12 cellular contexts compared by ENCODE assay signal in the genomic region with DNA sequence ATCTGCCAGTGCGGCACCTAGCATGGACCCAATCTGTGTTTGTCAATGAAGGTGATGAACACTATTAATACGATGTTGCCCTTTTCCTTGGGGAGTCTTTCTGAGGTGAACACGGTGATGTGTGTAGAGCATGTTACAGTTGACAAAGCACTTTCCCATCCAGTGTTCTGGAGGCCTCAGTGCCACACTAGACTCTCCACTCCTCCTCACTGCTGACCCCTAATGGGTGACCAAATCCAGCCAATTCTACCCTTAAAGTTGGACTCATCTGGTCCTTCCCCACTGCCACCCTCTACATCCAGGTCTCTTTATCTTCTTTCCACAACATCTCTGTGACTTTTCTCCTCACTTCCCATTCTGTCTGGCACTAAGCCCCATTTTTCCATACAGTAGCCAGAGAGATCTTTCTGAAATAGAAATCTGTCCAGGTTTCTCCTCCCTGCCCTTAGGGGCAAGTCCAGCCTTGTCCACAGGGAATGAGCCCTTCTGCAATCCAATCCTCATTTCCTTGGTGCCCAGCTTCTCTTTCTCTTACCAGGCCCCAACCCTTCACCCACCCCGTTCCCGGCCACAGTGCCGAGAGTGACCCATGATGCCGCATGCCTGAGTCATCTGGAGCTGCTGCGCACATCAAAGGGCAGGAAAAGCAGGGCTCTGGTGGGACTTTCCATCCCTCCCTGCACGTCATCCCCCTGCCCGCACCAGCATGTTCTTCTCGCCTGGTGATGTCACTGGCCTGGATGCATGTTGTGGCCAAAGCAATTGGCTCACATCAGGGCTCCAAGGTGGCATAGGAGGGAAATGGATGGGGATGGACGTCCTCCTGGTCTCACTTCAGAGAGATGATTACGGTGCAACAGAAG.
A peak's percentile ranks its signal among the peaks of the same experiment; 100 is the strongest.
DNase-seq lines count a peak whose midpoint lies in the region; ATAC-seq, FAIRE-seq and TF ChIP-seq lines count a peak whose summit lies in the region.
"Had no signal": no experiment of that assay in that cellular context is flagged by ENCODE, and none has a peak within 500 bp of the region (broad histone marks: within the 10 kb centered on the region; RNA-seq: fewer than 3 reads in every experiment).

No MANE protein-coding gene starts in this region.

- peak; percentile 34 to 56; a peak in 1 of 4 replicates for TF ChIP-seq EP300 in GM12878 (IDR thresholded peaks at IDR 0.05; ENCODE audit: borderline replicate concordance in 1 of 2, control insufficient read depth in 1 of 2, low read depth in 2 of 2, low read length in 2 of 2)

- no peaks in the 10 kb centered on the region for H3K36me3 ChIP-seq in GM12878 (ENCODE audit: control insufficient read depth in 2 of 2, insufficient read depth in 2 of 2, low read length in 1 of 2)
- no peaks in the 10 kb centered on the region for H3K36me3 ChIP-seq in A673 (ENCODE audit: insufficient read depth, low read length, poor library complexity, severe bottlenecking)

- SMC1A ChIA-PET in GM12878 (lab: Charles Lee; ENCODE audit: uncharacterized antibody, unreplicated experiment) = interaction anchor here (1.8 kb wide), 1 partner anchor 13 kb away, joined by 5 read pairs; no protein-coding TSS in a partner anchor

- no peak overlapping the region for H2AFZ ChIP-seq in GM12878 (ENCODE audit: control insufficient read depth, low read depth, low read length)

- no peaks in the 10 kb centered on the region for H3K79me2 ChIP-seq in GM12878 (ENCODE audit: control insufficient read depth, insufficient read depth, low read length)

- H3K4me1 Mint-ChIP-seq in endothelial cell (ENCODE audit: unreplicated experiment) = peaks cover 8% of the 10 kb centered on the region
- H3K4me1 Mint-ChIP-seq: CD8-positive, alpha-beta memory T cell; neural crest cell had no signal

- H3K27me3 ChIP-seq in GM12878 (replicated peaks in 1 of 2; ENCODE audit: control insufficient read depth in 2 of 2, insufficient read depth in 2 of 2, low read length in 1 of 2) (peaks cover 0 to 2% of the 10 kb centered on the region in 2 experiments; a peak in 2 of 4 replicates), A673 (replicated peaks; ENCODE audit: insufficient read depth, low read depth, low read length, poor library complexity) (peaks cover 17% of the 10 kb centered on the region)

- RAD21 ChIA-PET in GM12878 (lab: Charles Lee; ENCODE audit: unreplicated experiment) = interaction anchor here (0.9 kb wide), 1 partner anchor 11 kb away, joined by 3 read pairs; no protein-coding TSS in a partner anchor

- TF ChIP-seq RAD21 in GM12878 (IDR thresholded peaks at IDR 0.05; ENCODE audit: insufficient read depth, low read depth, low read length) = no peak

- H3K4me3 Mint-ChIP-seq in endothelial cell (ENCODE audit: unreplicated experiment) = no peak overlapping the region
- H3K4me3 Mint-ChIP-seq: CD8-positive, alpha-beta memory T cell; neural crest cell had no signal

- H3K4me1 ChIP-seq in GM12878 (ENCODE audit: control insufficient read depth, insufficient read depth, low read length) = no peaks in the 10 kb centered on the region
- no peaks in the 10 kb centered on the region for H3K4me1 ChIP-seq in A673 (ENCODE audit: insufficient read depth, low read length, poor library complexity, severe bottlenecking)

- WGBS in GM12878 (ENCODE audit: insufficient coverage, insufficient replicate concordance, low lambda C conversion rate, missing lambda C conversion rate) = 28% methylated on average over 13 of the region's 13 CpGs

- H3K36me3 Mint-ChIP-seq in endothelial cell (ENCODE audit: low read depth, unreplicated experiment) = no peaks in the 10 kb centered on the region
- H3K36me3 Mint-ChIP-seq: CD8-positive, alpha-beta memory T cell had no signal

- BruUV-seq in GM12878 (replicated peaks; lab: Mats Ljungman, UMichigan) (no TSS peak), A673 (replicated peaks; lab: Mats Ljungman, UMichigan) (no TSS peak)

- POLR2A ChIA-PET in GM12878 (lab: Charles Lee) = no interaction called here
- POLR2A ChIA-PET in A673 (lab: Charles Lee; ENCODE audit: low non-redundant PET) = no interaction called here

- no peak for TF ChIP-seq POLR2A in GM12878 (IDR thresholded peaks at IDR 0.05; ENCODE audit: low read depth, low read length)

- no peak overlapping the region for H3K4me2 ChIP-seq in GM12878 (ENCODE audit: control insufficient read depth, insufficient read depth)

- intact Hi-C loops in GM12878 (cut with micrococcal nuclease; ENCODE audit: unreplicated experiment) = no loop called here
- intact Hi-C loops in A673 (cut with micrococcal nuclease; ENCODE audit: unreplicated experiment) = no loop called here

- no peak overlapping the region for H3K4me3 ChIP-seq in GM12878
- no peak overlapping the region for H3K4me3 ChIP-seq in A673 (ENCODE audit: low read depth, low read length, poor library complexity, severe bottlenecking)

- H3K27me3 Mint-ChIP-seq in endothelial cell (ENCODE audit: unreplicated experiment) = peaks cover 5% of the 10 kb centered on the region

- in situ Hi-C loops in GM12878 (cut with MboI) = no loop called here

- no peaks in the 10 kb centered on the region for H3K9me3 ChIP-seq in GM12878 (replicated peaks; ENCODE audit: control insufficient read depth, insufficient read depth, low read length)
- no peaks in the 10 kb centered on the region for H3K9me3 ChIP-seq in A673 (ENCODE audit: low read depth, low read length, poor library complexity, severe bottlenecking)

- H3K9ac ChIP-seq in GM12878 (ENCODE audit: control insufficient read depth, insufficient read depth, low read length) = no peak overlapping the region

- H3K9me3 Mint-ChIP-seq in endothelial cell (ENCODE audit: unreplicated experiment) = no peaks in the 10 kb centered on the region
- H3K9me3 Mint-ChIP-seq: CD8-positive, alpha-beta memory T cell; neural crest cell had no signal

- CTCF ChIA-PET in GM12878 (lab: Yijun Ruan, JAX) (interaction anchor here (1.2 kb wide), 1 partner anchor 45 kb away, joined by 3 read pairs; no protein-coding TSS in a partner anchor), A673 (lab: Charles Lee) (no interaction called here)

- H3K27ac ChIP-seq in GM12878 (ENCODE audit: control insufficient read depth, insufficient read depth) (no peak overlapping the region), A673 (ENCODE audit: low read depth, low read length, poor library complexity, severe bottlenecking) (no peak overlapping the region)

- TF ChIP-seq CTCF in GM12878 (IDR thresholded peaks at IDR 0.05 in 2 of 3, conservative IDR thresholded peaks at IDR 0.05 in 1 of 3; ENCODE audit: control insufficient read depth in 2 of 3, extremely low read depth in 1 of 3, insufficient read depth in 1 of 3, low read depth in 3 of 3, low read length in 3 of 3) (no peak), endothelial cell (IDR thresholded peaks at IDR 0.05; ENCODE audit: unreplicated experiment) (no peak), A673 (conservative IDR thresholded peaks at IDR 0.05; ENCODE audit: low read depth, low read length) (no peak)

- DNase-seq in AG08396 (ENCODE audit: low spot score) = peak; percentile 21
- DNase-seq in HK-2 (ENCODE audit: unreplicated experiment) = peak; percentile 89
- peak; percentile 23 for DNase-seq in GM12878 (ENCODE audit: low read depth, low spot score)
- DNase-seq in kidney glomerular epithelial cell (lab: John Stamatoyannopoulos, UW) = peak; percentile 25
- DNase-seq in endothelial cell (ENCODE audit: low spot score) = no peak
- no peak for DNase-seq in A673 (ENCODE audit: low spot score)
- DNase-seq: CD8-positive, alpha-beta memory T cell; NCI-H2171 treated with DMSO at 0.1 percent for 48 hours had no signal

- H4K20me1 ChIP-seq in GM12878 (ENCODE audit: control insufficient read depth, insufficient read depth) = no peaks in the 10 kb centered on the region; the same call in 1 of the 2 replicates

- peak; percentile 93 for ATAC-seq in GM12878
- no peak for ATAC-seq in HG02588 (IDR thresholded peaks at IDR 0.05; ENCODE audit: unreplicated experiment)
- ATAC-seq in GM21515 (IDR thresholded peaks at IDR 0.05; ENCODE audit: unreplicated experiment) = no peak

- H3K27ac Mint-ChIP-seq in endothelial cell (ENCODE audit: unreplicated experiment) = no peak overlapping the region
- H3K27ac Mint-ChIP-seq: CD8-positive, alpha-beta memory T cell had no signal

- FAIRE-seq in GM12878 (lab: Jason Lieb, UNC) = no peak
- FAIRE-seq: H1 had no signal

TF ChIP-seq in GM12878, 131 proteins besides CTCF, POLR2A, EP300 and RAD21 (continues in another document):
- TF ChIP-seq CREM (IDR thresholded peaks at IDR 0.05; ENCODE audit: low read depth) = peak; percentile 48; the same call in 1 of the 2 replicates
- peak; percentile 50 for TF ChIP-seq RELA (IDR thresholded peaks at IDR 0.05; ENCODE audit: borderline replicate concordance, partially characterized antibody)
- TF ChIP-seq IKZF1 (conservative IDR thresholded peaks at IDR 0.05) = peak; percentile 81
- TF ChIP-seq NR2F1 (conservative IDR thresholded peaks at IDR 0.05) = peak; percentile 48
- TF ChIP-seq MYC (IDR thresholded peaks at IDR 0.05; ENCODE audit: insufficient read depth, insufficient read length, insufficient replicate concordance, low read length, severe bottlenecking) = no peak
- no peak for TF ChIP-seq POLR2AphosphoS2 (IDR thresholded peaks at IDR 0.05; ENCODE audit: low read depth, low read length)
- no peak for TF ChIP-seq LARP7 (IDR thresholded peaks at IDR 0.05)
- TF ChIP-seq, protein P1, sequence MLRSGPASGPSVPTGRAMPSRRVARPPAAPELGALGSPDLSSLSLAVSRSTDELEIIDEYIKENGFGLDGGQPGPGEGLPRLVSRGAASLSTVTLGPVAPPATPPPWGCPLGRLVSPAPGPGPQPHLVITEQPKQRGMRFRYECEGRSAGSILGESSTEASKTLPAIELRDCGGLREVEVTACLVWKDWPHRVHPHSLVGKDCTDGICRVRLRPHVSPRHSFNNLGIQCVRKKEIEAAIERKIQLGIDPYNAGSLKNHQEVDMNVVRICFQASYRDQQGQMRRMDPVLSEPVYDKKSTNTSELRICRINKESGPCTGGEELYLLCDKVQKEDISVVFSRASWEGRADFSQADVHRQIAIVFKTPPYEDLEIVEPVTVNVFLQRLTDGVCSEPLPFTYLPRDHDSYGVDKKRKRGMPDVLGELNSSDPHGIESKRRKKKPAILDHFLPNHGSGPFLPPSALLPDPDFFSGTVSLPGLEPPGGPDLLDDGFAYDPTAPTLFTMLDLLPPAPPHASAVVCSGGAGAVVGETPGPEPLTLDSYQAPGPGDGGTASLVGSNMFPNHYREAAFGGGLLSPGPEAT (IDR thresholded peaks at IDR 0.05; ENCODE audit: low read depth) = peak; percentile 22; the same call in 1 of the 2 replicates
- TF ChIP-seq ATF7 (IDR thresholded peaks at IDR 0.05; ENCODE audit: low read depth) = peak; percentile 56; the same call in 1 of the 2 replicates
- peak; percentile 52; the same call in 1 of the 2 replicates for TF ChIP-seq CREB1 (IDR thresholded peaks at IDR 0.05; ENCODE audit: low read depth)
- no peak for TF ChIP-seq STAT1 (conservative IDR thresholded peaks at IDR 0.05)
- TF ChIP-seq BHLHE40 (IDR thresholded peaks at IDR 0.05; ENCODE audit: borderline replicate concordance in 1 of 2, low read depth in 2 of 2, low read length in 1 of 2) = peak in 1 of 2 experiments; percentile 53; a peak in 2 of 4 replicates
- no peak for TF ChIP-seq BMI1 (IDR thresholded peaks at IDR 0.05; ENCODE audit: borderline replicate concordance)
- no peak for TF ChIP-seq CBX5 (IDR thresholded peaks at IDR 0.05; ENCODE audit: low read depth)
- TF ChIP-seq IKZF2 (IDR thresholded peaks at IDR 0.05) = peak; percentile 56 to 70; a peak in 3 of 4 replicates

Comparison
In these comparisons a context has a peak if more than half of its experiments do, and no peak if none do; other contexts are left out.
1. DNase-seq: peak in AG08396 (single experiment), HK-2 (single experiment), GM12878 (single experiment) and kidney glomerular epithelial cell (single experiment); none in endothelial cell (single experiment) and A673 (single experiment).